ENCODE assay signal across 30 cellular contexts in the genomic region with DNA sequence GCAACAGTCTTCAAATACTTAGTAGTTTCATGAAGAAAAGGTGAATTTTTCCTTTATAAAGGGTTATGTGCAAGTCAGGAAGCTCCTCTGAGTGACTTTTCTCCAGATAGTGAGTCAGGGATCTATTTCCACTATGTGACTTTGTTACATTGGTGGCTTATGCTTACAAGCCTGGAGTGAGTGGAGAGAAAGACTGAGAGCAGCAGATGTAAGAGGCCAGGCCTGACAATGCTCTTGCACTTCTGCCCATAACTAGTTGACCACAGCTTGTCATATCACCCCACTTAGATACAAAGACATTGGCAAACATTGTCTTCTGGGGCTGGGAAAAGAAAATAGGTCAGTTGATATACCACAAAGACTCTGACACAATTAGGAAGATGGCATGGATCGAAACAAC.
"Had no signal": no experiment of that assay in that cellular context is flagged by ENCODE, and none has a peak within 500 bp of the region (broad histone marks: within the 10 kb centered on the region; RNA-seq: fewer than 3 reads in every experiment).

No MANE protein-coding gene starts in this region.

- ATAC-seq: activated CD4-positive, alpha-beta T cell treated with anti-CD3 and anti-CD28 coated beads for 36 hours; activated CD8-positive, alpha-beta memory T cell treated with anti-CD3 and anti-CD28 coated beads, Interleukin-2, amount 10 ng/mL, durations not matched to agents 7 days and 5 days; activated CD8-positive, alpha-beta T cell treated with anti-CD3 and anti-CD28 coated beads, Interleukin-2, amount 10 ng/mL, durations not matched to agents 7 days and 5 days; activated naive CD8-positive, alpha-beta T cell treated with anti-CD3 and anti-CD28 coated beads, Interleukin-2, amount 50 U/mL, for 24 hours; body of pancreas; effector memory CD8-positive, alpha-beta T cell; foreskin keratinocyte; gastrocnemius medialis; heart left ventricle had no signal

- H3K36me3 ChIP-seq: adrenal gland, esophagus muscularis mucosa, gastrocnemius medialis, heart left ventricle had no signal

- H3K4me1 ChIP-seq: adrenal gland, body of pancreas, esophagus muscularis mucosa, foreskin keratinocyte, gastrocnemius medialis, heart left ventricle had no signal

- DNase-seq: activated CD4-positive, alpha-beta memory T cell treated with anti-CD3 and anti-CD28 coated beads for 36 hours; activated CD4-positive, alpha-beta T cell treated with anti-CD3 and anti-CD28 coated beads for 36 hours; activated CD4-positive, alpha-beta T cell treated with anti-CD3 and anti-CD28 coated beads, Interleukin-2, amount 10 ng/mL, durations not matched to agents 24 days and 14 days; activated CD4-positive, CD25-positive, alpha-beta regulatory T cell; activated CD4-positive, CD25-positive, alpha-beta regulatory T cell treated with anti-CD3 and anti-CD28 coated beads, Interleukin-2, amount 50 U/mL, for 72 hours; activated CD8-positive, alpha-beta memory T cell treated with anti-CD3 and anti-CD28 coated beads, Interleukin-2, amount 10 ng/mL, durations not matched to agents 7 days and 5 days; activated CD8-positive, alpha-beta memory T cell treated with anti-CD3 and anti-CD28 coated beads, Interleukin-2, amount 50 U/mL, for 4 hours; activated CD8-positive, alpha-beta T cell treated with anti-CD3 and anti-CD28 coated beads, Interleukin-2, amount 10 ng/mL, durations not matched to agents 7 days and 5 days; activated effector memory CD4-positive, alpha-beta T cell treated with anti-CD3 and anti-CD28 coated beads, Interleukin-2, amount 50 U/mL, for 16 hours; activated naive CD4-positive, alpha-beta T cell treated with anti-CD3 and anti-CD28 coated beads for 36 hours; activated naive CD8-positive, alpha-beta T cell treated with anti-CD3 and anti-CD28 coated beads for 36 hours; activated naive CD8-positive, alpha-beta T cell treated with anti-CD3 and anti-CD28 coated beads, Interleukin-2, amount 50 U/mL, for 24 hours; activated T-cell treated with anti-CD3 and anti-CD28 coated beads, Interleukin-2, amount 50 U/mL, for 1 hour; activated T-cell treated with anti-CD3 and anti-CD28 coated beads, Interleukin-2, amount 50 U/mL, for 48 hours; adrenal gland; amygdala; aorta; body of pancreas; caudate nucleus; cortex of kidney; dermis blood vessel endothelial cell; effector CD4-positive, alpha-beta T cell; effector memory CD8-positive, alpha-beta T cell; erythroblast; foreskin keratinocyte; gastrocnemius medialis; glutamatergic neuron; heart left ventricle; T-helper 2 cell had no signal

- H3K27ac ChIP-seq: adrenal gland, body of pancreas, esophagus muscularis mucosa, foreskin keratinocyte, gastrocnemius medialis, heart left ventricle had no signal

- H3K4me3 ChIP-seq: adrenal gland, body of pancreas, esophagus muscularis mucosa, gastrocnemius medialis, heart left ventricle had no signal

- H3K9me3 ChIP-seq: adrenal gland, body of pancreas, esophagus muscularis mucosa, gastrocnemius medialis, heart left ventricle had no signal

- H3K27me3 ChIP-seq: adrenal gland, body of pancreas, esophagus muscularis mucosa, foreskin keratinocyte, gastrocnemius medialis, heart left ventricle had no signal
